Comparison of ENCODE assay signal across 13 cellular contexts in genomic region chr19:8451377-8451776, GRCh38. TPM values are rescaled to one million over a fixed set of nuclear protein-coding genes. Genes with fewer than 3 reads are reported as not detected.
DNase-seq lines count a peak whose midpoint lies in the region; ATAC-seq and TF ChIP-seq lines count a peak whose summit lies in the region.
"Had no signal": no experiment of that assay in that cellular context is flagged by ENCODE, and none has a peak within 500 bp of the region (broad histone marks: within the 10 kb centered on the region; RNA-seq: fewer than 3 reads in every experiment).

No MANE protein-coding gene starts in this region.

- POLR2A ChIA-PET in IMR-90 (lab: Charles Lee; ENCODE audit: unreplicated experiment), result no interaction called here

- no peak for TF ChIP-seq RAD21 in IMR-90 (IDR thresholded peaks at IDR 0.05; ENCODE audit: low read length)

- no peak overlapping the region for H3K23ac ChIP-seq in IMR-90 (ENCODE audit: low read depth, low read length)

- peaks cover 48% of the 10 kb centered on the region for H3K36me3 ChIP-seq in CD4-positive, CD25-positive, alpha-beta regulatory T cell (ENCODE audit: control insufficient read depth, insufficient read depth, low read length)
- H3K36me3 ChIP-seq in IMR-90 (ENCODE audit: control insufficient read depth, insufficient read depth, low read length), result peaks cover 15% of the 10 kb centered on the region
- H3K36me3 ChIP-seq in ectodermal cell (ENCODE audit: control insufficient read depth, insufficient read depth, low read length), result peaks cover 5% of the 10 kb centered on the region
- H3K36me3 ChIP-seq: uterus had no signal

- no peak overlapping the region for H4K91ac ChIP-seq in IMR-90 (ENCODE audit: insufficient read depth, low read depth, low read length)

- peaks cover 41% of the 10 kb centered on the region for H3K9me1 ChIP-seq in IMR-90 (ENCODE audit: insufficient read depth, low read length)

- peaks cover 35% of the 10 kb centered on the region for H3K36me3 Mint-ChIP-seq in CD4-positive, CD25-positive, alpha-beta regulatory T cell
- peaks cover 62% of the 10 kb centered on the region for H3K36me3 Mint-ChIP-seq in nephron progenitor cell (ENCODE audit: low read depth)

- peaks cover 99% of the 10 kb centered on the region for H4K20me1 ChIP-seq in IMR-90 (ENCODE audit: insufficient read depth, low read length)

- H4K5ac ChIP-seq in IMR-90 (ENCODE audit: low read depth, low read length), result no peak overlapping the region

- no peak overlapping the region for H2BK15ac ChIP-seq in IMR-90 (ENCODE audit: low read depth, low read length)

- H3K4me1 ChIP-seq in CD4-positive, CD25-positive, alpha-beta regulatory T cell (ENCODE audit: control insufficient read depth, insufficient read depth, low read length, poor library complexity, severe bottlenecking), result peaks cover 86% of the 10 kb centered on the region
- peaks cover 14% of the 10 kb centered on the region for H3K4me1 ChIP-seq in IMR-90 (ENCODE audit: control insufficient read depth, insufficient read depth, low read length)
- H3K4me1 ChIP-seq in ectodermal cell (ENCODE audit: control insufficient read depth, insufficient read depth, low read length), result peaks cover 35% of the 10 kb centered on the region

- dilution Hi-C loops in IMR-90 (cut with HindIII; ENCODE audit: low sequenced_read_pairs, unreplicated experiment), result no loop called here

- peak overlapping the region in 1 of 3 donors; percentile 65 for H3K27ac Mint-ChIP-seq in CD4-positive, CD25-positive, alpha-beta regulatory T cell
- H3K27ac Mint-ChIP-seq in nephron progenitor cell, result peak overlapping the region; percentile 81

- no peak overlapping the region for H2AFZ ChIP-seq in IMR-90 (replicated peaks; ENCODE audit: low read length, poor library complexity)

- H3K27me3 Mint-ChIP-seq in CD4-positive, CD25-positive, alpha-beta regulatory T cell, result no peaks in the 10 kb centered on the region
- no peaks in the 10 kb centered on the region for H3K27me3 Mint-ChIP-seq in nephron progenitor cell (ENCODE audit: low read depth, poor library complexity)

- no peak overlapping the region for H3K4ac ChIP-seq in IMR-90 (ENCODE audit: low read depth, low read length)

- no peaks in the 10 kb centered on the region for H3K27me3 ChIP-seq in CD4-positive, CD25-positive, alpha-beta regulatory T cell (ENCODE audit: control insufficient read depth, insufficient read depth, low read length)
- H3K27me3 ChIP-seq in IMR-90 (ENCODE audit: control insufficient read depth, insufficient read depth, low read length) (no peaks in the 10 kb centered on the region), ectodermal cell (ENCODE audit: control insufficient read depth, insufficient read depth, low read length, poor library complexity, severe bottlenecking) (no peaks in the 10 kb centered on the region)
- H3K27me3 ChIP-seq: heart right ventricle, sigmoid colon, uterus had no signal

- no peak for TF ChIP-seq POLR2A in IMR-90 (IDR thresholded peaks at IDR 0.05; ENCODE audit: low read depth, low read length)

- no peaks in the 10 kb centered on the region for H3K9me3 ChIP-seq in CD4-positive, CD25-positive, alpha-beta regulatory T cell (ENCODE audit: control insufficient read depth in 2 of 2, low read length in 2 of 2)
- H3K9me3 ChIP-seq in IMR-90 (ENCODE audit: control insufficient read depth, insufficient read depth, low read length), result no peaks in the 10 kb centered on the region
- H3K9me3 ChIP-seq in ectodermal cell (ENCODE audit: control insufficient read depth, low read length), result no peaks in the 10 kb centered on the region
- H3K9me3 ChIP-seq: heart right ventricle, sigmoid colon, uterus had no signal

- no peak for DNase-seq in CD4-positive, CD25-positive, alpha-beta regulatory T cell
- DNase-seq in IMR-90, result no peak
- no peak for DNase-seq in nephron progenitor cell
- no peak for DNase-seq in effector CD4-positive, alpha-beta T cell
- no peak for DNase-seq in amygdala (lab: John Stamatoyannopoulos, UW)
- DNase-seq in MV-4-11 (lab: John Stamatoyannopoulos, UW), result no peak
- DNase-seq: heart right ventricle, RPMI8226, uterus had no signal

- no TSS peak for BruUV-seq in IMR-90 (replicated peaks; lab: Mats Ljungman, UMichigan)

- H3K18ac ChIP-seq in IMR-90 (ENCODE audit: low read depth, low read length), result no peak overlapping the region

- H2BK5ac ChIP-seq in IMR-90 (ENCODE audit: low read depth, low read length, poor library complexity, severe bottlenecking), result no peak overlapping the region

- no peak overlapping the region for H2AK9ac ChIP-seq in IMR-90 (replicated peaks; ENCODE audit: low read depth, low read length, poor library complexity)

- H3K14ac ChIP-seq in IMR-90 (replicated peaks; ENCODE audit: low read depth, low read length), result peak overlapping the region; percentile 2; the same call in 1 of the 2 replicates

- H3K27ac ChIP-seq in CD4-positive, CD25-positive, alpha-beta regulatory T cell (ENCODE audit: insufficient read depth, low read length, poor library complexity, severe bottlenecking), result no peak overlapping the region
- H3K27ac ChIP-seq in IMR-90 (ENCODE audit: insufficient read depth, low read length) (no peak overlapping the region), ectodermal cell (ENCODE audit: insufficient read depth, low read depth, low read length, poor library complexity, severe bottlenecking) (peak overlapping the region; percentile 1)
- H3K27ac ChIP-seq: sigmoid colon, uterus, VCaP had no signal

- H3K9ac ChIP-seq in IMR-90 (ENCODE audit: low read depth, low read length), result no peak overlapping the region

- H3K9me3 Mint-ChIP-seq in CD4-positive, CD25-positive, alpha-beta regulatory T cell, result no peaks in the 10 kb centered on the region
- H3K9me3 Mint-ChIP-seq in nephron progenitor cell, result no peaks in the 10 kb centered on the region

- H3K4me3 Mint-ChIP-seq in CD4-positive, CD25-positive, alpha-beta regulatory T cell, result peak overlapping the region in 3 of 4 donors; percentile 63 to 75 (median 68)
- H3K4me3 Mint-ChIP-seq in nephron progenitor cell, result no peak overlapping the region

- no peak overlapping the region for H4K8ac ChIP-seq in IMR-90 (ENCODE audit: low read depth in 2 of 2, low read length in 2 of 2)

- intact Hi-C loops in IMR-90 (cut with micrococcal nuclease), result no loop called here

- ATAC-seq in CD4-positive, CD25-positive, alpha-beta regulatory T cell (ENCODE audit: low read depth in 2 of 2), result no peak
- ATAC-seq in IMR-90 (ENCODE audit: low read depth) (no peak), GM21526 (IDR thresholded peaks at IDR 0.05; ENCODE audit: low FRiP score, unreplicated experiment) (no peak)
- ATAC-seq: heart right ventricle had no signal

- in situ Hi-C loops in IMR-90 (cut with MboI; ENCODE audit: low sequenced_read_pairs), result no loop called here

- CTCF ChIA-PET in IMR-90 (lab: Yijun Ruan, JAX), result interaction anchor here (1.1 kb wide), 1 partner anchor 131 kb away, joined by 3 read pairs; no protein-coding TSS in a partner anchor

- H3K4me3 ChIP-seq in CD4-positive, CD25-positive, alpha-beta regulatory T cell (ENCODE audit: low read depth, low read length), result peak overlapping the region; percentile 47
- no peak overlapping the region for H3K4me3 ChIP-seq in IMR-90 (ENCODE audit: insufficient read depth, low read depth, low read length)
- H3K4me3 ChIP-seq in ectodermal cell (ENCODE audit: insufficient read depth, low read depth, low read length), result no peak overlapping the region
- H3K4me3 ChIP-seq: heart right ventricle, sigmoid colon, uterus had no signal

- TF ChIP-seq CTCF in IMR-90 (conservative IDR thresholded peaks at IDR 0.05; ENCODE audit: low read depth, low read length) (no peak), nephron progenitor cell (IDR thresholded peaks at IDR 0.05) (no peak)

- no peak overlapping the region for H3K56ac ChIP-seq in IMR-90 (ENCODE audit: extremely low read depth, insufficient read depth, low read length)

- peaks cover 33 to 94% (median 72%) of the 10 kb centered on the region in 4 donors for H3K4me1 Mint-ChIP-seq in CD4-positive, CD25-positive, alpha-beta regulatory T cell
- peaks cover 85% of the 10 kb centered on the region for H3K4me1 Mint-ChIP-seq in nephron progenitor cell

- no peak overlapping the region for H2AK5ac ChIP-seq in IMR-90 (ENCODE audit: low read depth, low read length)

- H2BK120ac ChIP-seq in IMR-90 (ENCODE audit: low read depth, low read length), result no peak overlapping the region

- peaks cover under 1 to 82% of the 10 kb centered on the region in 2 experiments; a peak in 3 of 4 replicates for H3K79me1 ChIP-seq in IMR-90 (ENCODE audit: low read depth in 1 of 2, low read length in 2 of 2)

- H2BK20ac ChIP-seq in IMR-90 (ENCODE audit: low read depth, low read length), result no peak overlapping the region

- 100% methylated on average over 1 of the region's 6 CpGs; no CpG with 5 or more reads in 1 of the 2 experiments for WGBS in IMR-90 (ENCODE audit: extremely low coverage in 2 of 2, insufficient read length in 1 of 2), 2 experiments
- 76 to 83% methylated on average over 5 to 6 of the region's 6 CpGs for WGBS in ectodermal cell, 2 experiments

- no peak overlapping the region; the same call in 1 of the 2 replicates for H3K4me2 ChIP-seq in IMR-90 (ENCODE audit: low read depth, low read length)

RNA-seq across cellular contexts. Expression of gene HNRNPM, which starts 6.6 kb away (rescaled TPM):
- total RNA-seq in CD4-positive, CD25-positive, alpha-beta regulatory T cell, result 263 TPM
- polyA plus RNA-seq in CD4-positive, CD25-positive, alpha-beta regulatory T cell, result 100 to 1,000 TPM; 161 to 221 (median 184) TPM
- 75.6 and 90.5 TPM in 2 replicates for total RNA-seq in IMR-90 (2012; rRNA removed)
- polyA plus RNA-seq in IMR-90 (2012; rRNA removed), result 197 and 249 TPM in 2 replicates
- 223 and 344 TPM in 2 replicates for polyA plus RNA-seq in IMR-90 (2012; cell fraction: cytosol; rRNA removed)
- polyA plus RNA-seq in IMR-90 (2012; cell fraction: nucleus; rRNA removed; ENCODE audit: low replicate concordance), result 124 and 380 TPM in 2 replicates
- 538 TPM for polyA plus RNA-seq in ectodermal cell (2013, experiment 1 of 4)
- 488 TPM for polyA plus RNA-seq in ectodermal cell (2013, experiment 2 of 4)
- 267 TPM for polyA plus RNA-seq in ectodermal cell (2013, experiment 3 of 4)
- polyA plus RNA-seq in ectodermal cell (2013, experiment 4 of 4), result 313 TPM

RNA-seq across cellular contexts. Expression of gene MARCHF2, which starts 38.3 kb away (rescaled TPM):
- 42.2 TPM for total RNA-seq in CD4-positive, CD25-positive, alpha-beta regulatory T cell
- polyA plus RNA-seq in CD4-positive, CD25-positive, alpha-beta regulatory T cell, result 10 to 100 TPM; 34.3 to 58.4 (median 52.9) TPM
- 48.6 and 58.8 TPM in 2 replicates for total RNA-seq in IMR-90 (2012; rRNA removed)
- 33.8 and 39.1 TPM in 2 replicates for polyA plus RNA-seq in IMR-90 (2012; rRNA removed)
- polyA plus RNA-seq in IMR-90 (2012; cell fraction: cytosol; rRNA removed), result 13.0 and 59.2 TPM in 2 replicates
- polyA plus RNA-seq in IMR-90 (2012; cell fraction: nucleus; rRNA removed; ENCODE audit: low replicate concordance), result 29.7 and 55.1 TPM in 2 replicates
- 22.6 TPM for polyA plus RNA-seq in ectodermal cell (2013, experiment 1 of 4)
- 22.9 TPM for polyA plus RNA-seq in ectodermal cell (2013, experiment 2 of 4)
- polyA plus RNA-seq in ectodermal cell (2013, experiment 3 of 4), result 25.8 TPM
- polyA plus RNA-seq in ectodermal cell (2013, experiment 4 of 4), result 26.1 TPM

RNA-seq across cellular contexts. Expression of gene PRAM1, which starts 51.1 kb away (rescaled TPM):
- total RNA-seq in CD4-positive, CD25-positive, alpha-beta regulatory T cell, result 3.7 TPM
- under 1 TPM in 2 of 4 donors, not detected in 2; 0.06 to 0.21 TPM for polyA plus RNA-seq in CD4-positive, CD25-positive, alpha-beta regulatory T cell
- total RNA-seq in IMR-90 (2012; rRNA removed), result not detected in 2 replicates
- polyA plus RNA-seq in IMR-90 (2012; rRNA removed), result 0.09 TPM in 2 replicates
- polyA plus RNA-seq in IMR-90 (2012; cell fraction: cytosol; rRNA removed), result 0.02 TPM in 1 of 2 replicates, not detected in the other
- 0.66 and 0.70 TPM in 2 replicates for polyA plus RNA-seq in IMR-90 (2012; cell fraction: nucleus; rRNA removed; ENCODE audit: low replicate concordance)
- polyA plus RNA-seq in ectodermal cell (2013, experiment 1 of 4), result 1.9 TPM
- 2.5 TPM for polyA plus RNA-seq in ectodermal cell (2013, experiment 2 of 4)
- polyA plus RNA-seq in ectodermal cell (2013, experiment 3 of 4), result 1.7 TPM
- polyA plus RNA-seq in ectodermal cell (2013, experiment 4 of 4), result 2.2 TPM
